In the genomic region with DNA sequence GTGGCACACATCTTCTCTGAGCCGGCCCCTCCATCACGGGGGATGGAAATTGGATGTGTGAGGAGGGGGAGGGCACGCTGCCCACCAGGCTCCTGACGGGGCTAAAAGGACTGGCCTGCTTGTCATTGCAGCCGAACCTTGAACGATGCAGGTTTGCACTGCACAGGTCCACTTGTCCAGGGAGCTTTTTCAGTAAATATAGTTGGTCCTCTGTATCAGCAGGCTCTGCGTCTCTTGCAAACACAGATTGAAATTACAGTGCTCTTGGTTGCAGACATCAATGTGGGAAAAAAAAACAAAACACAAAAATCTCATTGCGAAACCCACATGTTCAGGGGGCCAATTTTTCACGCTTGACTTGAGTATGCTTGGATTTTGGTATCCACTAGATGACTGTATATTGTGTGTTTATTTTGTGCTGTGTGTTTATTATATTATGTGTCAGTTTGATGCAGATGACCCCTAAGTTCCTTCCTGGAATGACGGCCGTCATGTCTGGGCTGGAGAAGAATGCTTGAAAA, we compare ENCODE assay signal across 23 cellular contexts. TPM values are rescaled to one million over a fixed set of nuclear protein-coding genes. Genes with fewer than 3 reads are reported as not detected.
DNase-seq lines count a peak whose midpoint lies in the region; ATAC-seq and TF ChIP-seq lines count a peak whose summit lies in the region.
"Had no signal": no experiment of that assay in that cellular context is flagged by ENCODE, and none has a peak within 500 bp of the region (broad histone marks: within the 10 kb centered on the region; RNA-seq: fewer than 3 reads in every experiment).

No MANE protein-coding gene starts in this region.

- H3K36me3 ChIP-seq in mesenchymal stem cell (ENCODE audit: control insufficient read depth in 1 of 2, insufficient read depth in 2 of 2, low read depth in 1 of 2, low read length in 2 of 2) = peaks cover 29 to 62% of the 10 kb centered on the region in 2 experiments

- H3K14ac ChIP-seq in mesenchymal stem cell (ENCODE audit: low read length in 2 of 2) = no peak overlapping the region

- no peak overlapping the region for H3K27ac Mint-ChIP-seq in activated naive CD4-positive, alpha-beta T cell treated with anti-CD3 and anti-CD28 coated beads for 36 hours
- H3K27ac Mint-ChIP-seq: activated CD4-positive, alpha-beta T cell treated with anti-CD3 and anti-CD28 coated beads for 36 hours; activated naive CD4-positive, alpha-beta T cell treated with anti-CD3 and anti-CD28 coated beads, Interleukin-2, amount 10 ng/mL, durations not matched to agents 7 days and 5 days; mesothelial cell of epicardium; natural killer cell; T-helper 1 cell treated with Interleukin-12 subunit alpha and Interleukin-12 subunit beta and Interleukin-4 antibody, amounts not matched to agents 30 μg/mL and 1 μg/mL, for 36 hours had no signal

- H3K9ac ChIP-seq in mesenchymal stem cell (ENCODE audit: low read length) = no peak overlapping the region

- no peak overlapping the region for H4K8ac ChIP-seq in mesenchymal stem cell (ENCODE audit: low read length)

- H3K4me3 ChIP-seq in AG10803 (ENCODE audit: low read length) = no peak overlapping the region
- H3K4me3 ChIP-seq in mesenchymal stem cell (ENCODE audit: insufficient read depth in 1 of 2, low read depth in 1 of 2, low read length in 2 of 2) = no peak overlapping the region
- H3K4me3 ChIP-seq: pancreas had no signal

- H3K23ac ChIP-seq in mesenchymal stem cell (ENCODE audit: low read length in 2 of 2) = no peak overlapping the region

- H3K36me3 Mint-ChIP-seq in activated naive CD4-positive, alpha-beta T cell treated with anti-CD3 and anti-CD28 coated beads for 36 hours (ENCODE audit: low read depth) = peaks cover 42% of the 10 kb centered on the region
- H3K36me3 Mint-ChIP-seq: natural killer cell had no signal

- no peak for ATAC-seq in GM18498 (IDR thresholded peaks at IDR 0.05; ENCODE audit: unreplicated experiment)
- ATAC-seq: activated CD4-positive, alpha-beta T cell treated with anti-CD3 and anti-CD28 coated beads for 36 hours; left colon; natural killer cell; pancreas; sciatic nerve had no signal

- H3K27me3 ChIP-seq in mesenchymal stem cell (ENCODE audit: control insufficient read depth in 1 of 2, insufficient read depth in 1 of 2, low read length in 2 of 2) = no peaks in the 10 kb centered on the region
- H3K27me3 ChIP-seq: pancreas had no signal

- H3K4ac ChIP-seq in mesenchymal stem cell (ENCODE audit: low read depth in 1 of 2, low read length in 2 of 2) = no peak overlapping the region

- DNase-seq in AG10803 (ENCODE audit: low read depth) (peak; percentile 33), RWPE1 (ENCODE audit: low spot score) (peak; percentile 23), dedifferentiated amniotic fluid mesenchymal stem cell (ENCODE audit: extremely low spot score) (peak; percentile 57), mesenchymal stem cell (no peak), SK-N-DZ (ENCODE audit: low spot score) (no peak)
- DNase-seq in central memory CD4-positive, alpha-beta T cell = no peak
- DNase-seq in activated naive CD4-positive, alpha-beta T cell treated with anti-CD3 and anti-CD28 coated beads for 36 hours = no peak
- DNase-seq: activated CD4-positive, alpha-beta T cell treated with anti-CD3 and anti-CD28 coated beads for 36 hours; activated CD8-positive, alpha-beta memory T cell treated with anti-CD3 and anti-CD28 coated beads for 24 hours; activated naive CD4-positive, alpha-beta T cell treated with anti-CD3 and anti-CD28 coated beads, Interleukin-2, amount 10 ng/mL, durations not matched to agents 7 days and 5 days; activated T-cell treated with anti-CD3 and anti-CD28 coated beads, Interleukin-2, amount 50 U/mL, for 48 hours; aorta; GDM1; left colon; natural killer cell; NCI-H1105; NCI-H2081 treated with DMSO at 0.1 percent for 48 hours; NCI-H446 treated with DMSO at 0.1 percent for 48 hours; pancreas had no signal

- H3K18ac ChIP-seq in mesenchymal stem cell (ENCODE audit: low read depth in 1 of 2, low read length in 2 of 2) = no peak overlapping the region

- H2BK5ac ChIP-seq in mesenchymal stem cell (ENCODE audit: low read depth, low read length, poor library complexity, severe bottlenecking) = no peak overlapping the region

- POLR2A ChIA-PET in RWPE1 (lab: Yijun Ruan, JAX; ENCODE audit: low non-redundant PET) = interaction anchor here (0.7 kb wide), 1 partner anchor 796 kb away, joined by 4 read pairs; no protein-coding TSS in a partner anchor

- no peak overlapping the region for H2BK12ac ChIP-seq in mesenchymal stem cell (ENCODE audit: low read length in 2 of 2)

- CTCF ChIA-PET in RWPE1 (lab: Yijun Ruan, JAX) = interaction anchor here (0.5 to 1.0 kb wide), 2 partner anchors 51 to 384 kb away, joined by 3 read pairs; no protein-coding TSS in a partner anchor
- CTCF ChIA-PET in activated naive CD4-positive, alpha-beta T cell treated with anti-CD3 and anti-CD28 coated beads for 36 hours (lab: Charles Lee) = interaction anchor here (1.8 kb wide), 1 partner anchor 9 kb away, joined by 7 read pairs; no protein-coding TSS in a partner anchor

- no peaks in the 10 kb centered on the region for H3K79me1 ChIP-seq in mesenchymal stem cell (replicated peaks; ENCODE audit: low read length, poor library complexity, severe bottlenecking)

- H3K4me1 ChIP-seq in mesenchymal stem cell (ENCODE audit: control insufficient read depth, insufficient read depth, low read depth, low read length) = peaks cover 22% of the 10 kb centered on the region
- H3K4me1 ChIP-seq: pancreas had no signal

- no peak overlapping the region for H2BK120ac ChIP-seq in mesenchymal stem cell (ENCODE audit: low read depth, low read length)

- TF ChIP-seq CTCF in AG10803 (conservative IDR thresholded peaks at IDR 0.05; ENCODE audit: low read length) (no peak), RWPE1 (conservative IDR thresholded peaks at IDR 0.05; ENCODE audit: low read depth) (no peak)

- H3K9me3 ChIP-seq in mesenchymal stem cell (ENCODE audit: control insufficient read depth, low read length) = no peaks in the 10 kb centered on the region
- H3K9me3 ChIP-seq: pancreas had no signal

- H3K27me3 Mint-ChIP-seq in activated naive CD4-positive, alpha-beta T cell treated with anti-CD3 and anti-CD28 coated beads for 36 hours (ENCODE audit: low read depth) = no peaks in the 10 kb centered on the region
- H3K27me3 Mint-ChIP-seq: activated CD4-positive, alpha-beta T cell treated with anti-CD3 and anti-CD28 coated beads for 36 hours; activated naive CD4-positive, alpha-beta T cell treated with anti-CD3 and anti-CD28 coated beads, Interleukin-2, amount 10 ng/mL, durations not matched to agents 7 days and 5 days had no signal

- H2AFZ ChIP-seq in mesenchymal stem cell (ENCODE audit: low read depth, low read length) = no peak overlapping the region

- H3K27ac ChIP-seq in RWPE1 (peak overlapping the region; percentile 76), mesenchymal stem cell (ENCODE audit: low read length, poor library complexity, severe bottlenecking) (peak overlapping the region; percentile 22)
- H3K27ac ChIP-seq: pancreas had no signal

- H2BK15ac ChIP-seq in mesenchymal stem cell (ENCODE audit: low read depth, poor library complexity, severe bottlenecking) = no peak overlapping the region

- no peaks in the 10 kb centered on the region for H3K4me1 Mint-ChIP-seq in activated naive CD4-positive, alpha-beta T cell treated with anti-CD3 and anti-CD28 coated beads for 36 hours (ENCODE audit: low read depth)
- H3K4me1 Mint-ChIP-seq: activated CD4-positive, alpha-beta T cell treated with anti-CD3 and anti-CD28 coated beads for 36 hours; activated naive CD4-positive, alpha-beta T cell treated with anti-CD3 and anti-CD28 coated beads, Interleukin-2, amount 10 ng/mL, durations not matched to agents 7 days and 5 days; mesothelial cell of epicardium; natural killer cell had no signal

- no peak overlapping the region for H3K4me3 Mint-ChIP-seq in activated naive CD4-positive, alpha-beta T cell treated with anti-CD3 and anti-CD28 coated beads for 36 hours
- H3K4me3 Mint-ChIP-seq: activated CD4-positive, alpha-beta T cell treated with anti-CD3 and anti-CD28 coated beads for 36 hours; activated naive CD4-positive, alpha-beta T cell treated with anti-CD3 and anti-CD28 coated beads, Interleukin-2, amount 10 ng/mL, durations not matched to agents 7 days and 5 days; mesothelial cell of epicardium; natural killer cell; T-helper 1 cell treated with Interleukin-12 subunit alpha and Interleukin-12 subunit beta and Interleukin-4 antibody, amounts not matched to agents 30 μg/mL and 1 μg/mL, for 36 hours had no signal

- intact Hi-C loops in activated naive CD4-positive, alpha-beta T cell treated with anti-CD3 and anti-CD28 coated beads for 36 hours (cut with micrococcal nuclease) = no loop called here

- H3K4me2 ChIP-seq in mesenchymal stem cell (ENCODE audit: low read length, poor library complexity, severe bottlenecking) = no peak overlapping the region

- no peak overlapping the region for H2AK5ac ChIP-seq in mesenchymal stem cell (ENCODE audit: low read length, severe bottlenecking)

- peaks cover 5% of the 10 kb centered on the region for H3K9me3 Mint-ChIP-seq in activated naive CD4-positive, alpha-beta T cell treated with anti-CD3 and anti-CD28 coated beads for 36 hours
- H3K9me3 Mint-ChIP-seq: activated naive CD4-positive, alpha-beta T cell treated with anti-CD3 and anti-CD28 coated beads, Interleukin-2, amount 10 ng/mL, durations not matched to agents 7 days and 5 days; natural killer cell; T-helper 1 cell treated with Interleukin-12 subunit alpha and Interleukin-12 subunit beta and Interleukin-4 antibody, amounts not matched to agents 30 μg/mL and 1 μg/mL, for 36 hours had no signal

- no peak overlapping the region for H4K91ac ChIP-seq in mesenchymal stem cell (ENCODE audit: low read length)

- 87% methylated on average over 11 of the region's 11 CpGs for WGBS in mesenchymal stem cell

RNA-seq across cellular contexts. Expression of a gene that starts 29.2 kb away (rescaled TPM):
- 8.0 TPM for polyA plus RNA-seq in mesenchymal stem cell (2013, experiment 1 of 2)
- polyA plus RNA-seq in mesenchymal stem cell (2013, experiment 2 of 2) = 10.8 TPM
- 10 to 100 TPM; 21.1 to 22.8 TPM for total RNA-seq in activated naive CD4-positive, alpha-beta T cell treated with anti-CD3 and anti-CD28 coated beads for 36 hours
- polyA plus RNA-seq in SK-N-DZ (2014; cell fraction: cytosol; rRNA removed) = 19.6 and 35.9 TPM in 2 replicates
- polyA plus RNA-seq in SK-N-DZ (2014; cell fraction: nucleus; rRNA removed) = 56.0 and 67.8 TPM in 2 replicates

RNA-seq across cellular contexts. Expression of a gene that starts 29.3 kb away (rescaled TPM):
- polyA plus RNA-seq in mesenchymal stem cell (2013, experiment 1 of 2) = 0.48 TPM
- 0.27 TPM for polyA plus RNA-seq in mesenchymal stem cell (2013, experiment 2 of 2)
- total RNA-seq in activated naive CD4-positive, alpha-beta T cell treated with anti-CD3 and anti-CD28 coated beads for 36 hours = 1 to 10 TPM; 2.9 to 3.1 TPM
- polyA plus RNA-seq in SK-N-DZ (2014; cell fraction: cytosol; rRNA removed) = 6.1 and 7.2 TPM in 2 replicates
- polyA plus RNA-seq in SK-N-DZ (2014; cell fraction: nucleus; rRNA removed) = 7.0 and 9.2 TPM in 2 replicates

RNA-seq across cellular contexts. Expression of a gene that starts 56.3 kb away (rescaled TPM):
- 19.9 TPM for polyA plus RNA-seq in mesenchymal stem cell (2013, experiment 1 of 2)
- 19.4 TPM for polyA plus RNA-seq in mesenchymal stem cell (2013, experiment 2 of 2)
- total RNA-seq in activated naive CD4-positive, alpha-beta T cell treated with anti-CD3 and anti-CD28 coated beads for 36 hours = 10 to 100 TPM; 72.9 to 74.2 TPM
- polyA plus RNA-seq in SK-N-DZ (2014; cell fraction: cytosol; rRNA removed) = 40.9 and 45.4 TPM in 2 replicates
- 42.7 and 78.4 TPM in 2 replicates for polyA plus RNA-seq in SK-N-DZ (2014; cell fraction: nucleus; rRNA removed)

Comparison
In these comparisons a context has a peak if more than half of its experiments do, and no peak if none do; other contexts are left out.
1. DNase-seq: peak in AG10803 (single experiment), RWPE1 (single experiment) and dedifferentiated amniotic fluid mesenchymal stem cell (single experiment); none in mesenchymal stem cell (single experiment), central memory CD4-positive, alpha-beta T cell (single experiment), activated naive CD4-positive, alpha-beta T cell treated with anti-CD3 and anti-CD28 coated beads for 36 hours (single experiment) and SK-N-DZ (single experiment).